Comparison of ENCODE assay signal across 8 cellular contexts in genomic region chr7:104980969-104981670, GRCh38. TPM values are rescaled to one million over a fixed set of nuclear protein-coding genes. Genes with fewer than 3 reads are reported as not detected.
DNase-seq lines count a peak whose midpoint lies in the region; ATAC-seq and TF ChIP-seq lines count a peak whose summit lies in the region.

No MANE protein-coding gene starts in this region.

- DNase-seq in activated CD4-positive, alpha-beta T cell treated with anti-CD3 and anti-CD28 coated beads, Interleukin-2, amount 10 ng/mL, durations not matched to agents 24 days and 14 days, result peak; percentile 72
- no peak for DNase-seq in activated CD4-positive, alpha-beta T cell treated with anti-CD3 and anti-CD28 coated beads for 4 hours
- peak; percentile 87 for DNase-seq in NAMALWA (ENCODE audit: low spot score)
- DNase-seq in SK-N-DZ (ENCODE audit: low spot score), result peak; percentile 57
- peak; percentile 63 for DNase-seq in epithelial cell of esophagus (ENCODE audit: low read depth)
- no peak for DNase-seq in omental fat pad (ENCODE audit: low spot score)

- peak overlapping the region; percentile 21 for H3K27ac Mint-ChIP-seq in activated CD4-positive, alpha-beta T cell treated with anti-CD3 and anti-CD28 coated beads, Interleukin-2, amount 10 ng/mL, durations not matched to agents 24 days and 14 days

- H3K4me3 ChIP-seq in epithelial cell of esophagus (ENCODE audit: low read length), result no peak overlapping the region

- peak; percentile 57 for TF ChIP-seq CTCF in epithelial cell of esophagus (IDR thresholded peaks at IDR 0.05; ENCODE audit: insufficient read depth, low read depth, low read length, missing control alignments)
- peak in 2 of 3 donors; percentile 17 to 47 for TF ChIP-seq CTCF in omental fat pad (IDR thresholded peaks at IDR 0.05)

- H3K36me3 Mint-ChIP-seq in activated CD4-positive, alpha-beta T cell treated with anti-CD3 and anti-CD28 coated beads, Interleukin-2, amount 10 ng/mL, durations not matched to agents 24 days and 14 days (ENCODE audit: low read depth), result peaks cover 21% of the 10 kb centered on the region

- H3K4me1 Mint-ChIP-seq in activated CD4-positive, alpha-beta T cell treated with anti-CD3 and anti-CD28 coated beads, Interleukin-2, amount 10 ng/mL, durations not matched to agents 24 days and 14 days, result peaks cover 58% of the 10 kb centered on the region

- no peaks in the 10 kb centered on the region for H3K27me3 Mint-ChIP-seq in activated CD4-positive, alpha-beta T cell treated with anti-CD3 and anti-CD28 coated beads, Interleukin-2, amount 10 ng/mL, durations not matched to agents 24 days and 14 days

- no peak overlapping the region for H3K4me3 Mint-ChIP-seq in activated CD4-positive, alpha-beta T cell treated with anti-CD3 and anti-CD28 coated beads, Interleukin-2, amount 10 ng/mL, durations not matched to agents 24 days and 14 days

- intact Hi-C loops in activated CD4-positive, alpha-beta T cell treated with anti-CD3 and anti-CD28 coated beads, Interleukin-2, amount 10 ng/mL, durations not matched to agents 24 days and 14 days (cut with micrococcal nuclease), result loop anchor here (1.0 to 5.0 kb wide), 5 partner anchors 60 to 551 kb away; partner anchors contain the start of gene RINT1

- ATAC-seq in omental fat pad (ENCODE audit: low FRiP score) (no peak), GM21526 (IDR thresholded peaks at IDR 0.05; ENCODE audit: low FRiP score, unreplicated experiment) (no peak), HG03039 (IDR thresholded peaks at IDR 0.05; ENCODE audit: unreplicated experiment) (no peak)

- no peaks in the 10 kb centered on the region for H3K9me3 Mint-ChIP-seq in activated CD4-positive, alpha-beta T cell treated with anti-CD3 and anti-CD28 coated beads, Interleukin-2, amount 10 ng/mL, durations not matched to agents 24 days and 14 days

RNA-seq across cellular contexts. Expression of gene KMT2E, which starts 32.9 kb away (rescaled TPM):
- 104 and 106 TPM in 2 replicates for total RNA-seq in activated CD4-positive, alpha-beta T cell treated with anti-CD3 and anti-CD28 coated beads, Interleukin-2, amount 10 ng/mL, durations not matched to agents 24 days and 14 days
- 24.2 and 29.9 TPM in 2 replicates for polyA plus RNA-seq in SK-N-DZ (2014; cell fraction: cytosol; rRNA removed)
- polyA plus RNA-seq in SK-N-DZ (2014; cell fraction: nucleus; rRNA removed), result 26.7 and 45.3 TPM in 2 replicates
- 100 to 1,000 TPM in 2 of 4 donors, 10 to 100 TPM in 2; 75.3 to 124 (median 101) TPM for total RNA-seq in omental fat pad

Comparison
In these comparisons a context has a peak if more than half of its experiments do, and no peak if none do; other contexts are left out.
1. DNase-seq: peak in activated CD4-positive, alpha-beta T cell treated with anti-CD3 and anti-CD28 coated beads, Interleukin-2, amount 10 ng/mL, durations not matched to agents 24 days and 14 days (single experiment), NAMALWA (single experiment), SK-N-DZ (single experiment) and epithelial cell of esophagus (single experiment); none in activated CD4-positive, alpha-beta T cell treated with anti-CD3 and anti-CD28 coated beads for 4 hours (0 of 2) and omental fat pad (single experiment).